ENCODE assay signal across 8 cellular contexts in genomic region chr17:7834554-7834890, GRCh38. TPM values are rescaled to one million over a fixed set of nuclear protein-coding genes. Genes with fewer than 3 reads are reported as not detected.
DNase-seq lines count a peak whose midpoint lies in the region; TF ChIP-seq lines count a peak whose summit lies in the region.

No MANE protein-coding gene starts in this region.

- H3K27ac Mint-ChIP-seq in Caco-2 (ENCODE audit: unreplicated experiment): peak overlapping the region; percentile 99

- H3K4me3 ChIP-seq in Caco-2 (ENCODE audit: low read depth, low read length): peak overlapping the region; percentile 61
- H3K4me3 ChIP-seq in LNCaP clone FGC (ENCODE audit: low read depth, low read length): peak overlapping the region; percentile 62
- H3K4me3 ChIP-seq in fibroblast of villous mesenchyme (ENCODE audit: low read depth, low read length): peak overlapping the region; percentile 80
- H3K4me3 ChIP-seq in neutrophil (ENCODE audit: low read depth in 1 of 2, low read length in 1 of 2): peak overlapping the region; percentile 93 to 98

- H3K4me1 ChIP-seq in Caco-2 (peaks cover 16% of the 10 kb centered on the region), neutrophil (ENCODE audit: control insufficient read depth in 1 of 2, insufficient read depth in 1 of 2, low read depth in 1 of 2, low read length in 1 of 2) (peaks cover 39 to 40% of the 10 kb centered on the region in 2 experiments)

- H3K27me3 Mint-ChIP-seq in Caco-2 (ENCODE audit: insufficient read depth, unreplicated experiment): no peaks in the 10 kb centered on the region

- DNase-seq in Caco-2: no peak
- no peak for DNase-seq in LNCaP clone FGC (ENCODE audit: low read depth)
- peak; percentile 77 for DNase-seq in activated T-cell treated with anti-CD3 and anti-CD28 coated beads, Interleukin-2, amount 50 U/mL, for 48 hours
- peak; percentile 62 for DNase-seq in fibroblast of villous mesenchyme (ENCODE audit: low read depth)
- no peak for DNase-seq in NCI-H1105 (lab: John Stamatoyannopoulos, UW)
- DNase-seq in ureter (ENCODE audit: low spot score): no peak
- DNase-seq in DMS153 (lab: John Stamatoyannopoulos, UW): no peak

- H3K9me3 ChIP-seq in Caco-2: no peaks in the 10 kb centered on the region
- H3K9me3 ChIP-seq in neutrophil: no peaks in the 10 kb centered on the region

- no peaks in the 10 kb centered on the region for H3K9me3 Mint-ChIP-seq in Caco-2 (ENCODE audit: unreplicated experiment)

- peaks cover 17% of the 10 kb centered on the region for H3K4me1 Mint-ChIP-seq in Caco-2 (ENCODE audit: low read depth, unreplicated experiment)

- peak overlapping the region; percentile 98 for H3K4me3 Mint-ChIP-seq in Caco-2 (ENCODE audit: unreplicated experiment)

- H3K36me3 ChIP-seq in Caco-2 (ENCODE audit: control insufficient read depth, insufficient read depth, low read length): no peaks in the 10 kb centered on the region
- H3K36me3 ChIP-seq in neutrophil: peaks cover 5% of the 10 kb centered on the region

- CTCF ChIA-PET in Caco-2 (lab: Charles Lee): interaction anchor here (1.3 to 1.6 kb wide), 4 partner anchors 10 to 90 kb away, joined by 6 to 12 read pairs (median 7); partner anchors contain the start of gene NAA38

- H3K27ac ChIP-seq in neutrophil: peak overlapping the region; percentile 97

- intact Hi-C loops in Caco-2 (cut with micrococcal nuclease; ENCODE audit: unreplicated experiment): no loop called here

- peaks cover 40% of the 10 kb centered on the region for H3K36me3 Mint-ChIP-seq in Caco-2 (ENCODE audit: insufficient read depth, unreplicated experiment)

- POLR2A ChIA-PET in Caco-2 (lab: Charles Lee): interaction anchor here (0.5 to 1.8 kb wide), 3 partner anchors 10 to 112 kb away, joined by 3 to 8 read pairs (median 7); partner anchors contain the start of gene NAA38

- TF ChIP-seq CTCF in Caco-2 (IDR thresholded peaks at IDR 0.05; ENCODE audit: insufficient read depth in 1 of 2, low read depth in 1 of 2, low read length in 1 of 2, severe bottlenecking in 1 of 2, unreplicated experiment in 1 of 2) (no peak), LNCaP clone FGC (IDR thresholded peaks at IDR 0.05; ENCODE audit: control insufficient read depth, extremely low read depth, insufficient read depth) (no peak), fibroblast of villous mesenchyme (IDR thresholded peaks at IDR 0.05; ENCODE audit: insufficient read depth, low read depth, low read length) (no peak), neutrophil (IDR thresholded peaks at IDR 0.05) (no peak)

- no TSS peak for BruUV-seq in Caco-2 (replicated peaks; lab: Mats Ljungman, UMichigan)

- H3K27me3 ChIP-seq in Caco-2 (replicated peaks; ENCODE audit: control insufficient read depth, insufficient read depth, low read length) (no peaks in the 10 kb centered on the region), neutrophil (peaks cover 3% of the 10 kb centered on the region)

RNA-seq across cellular contexts. Expression of gene KDM6B, which starts 0.5 kb away (rescaled TPM):
- total RNA-seq in Caco-2 (2022) (27.4 and 27.9 TPM in 2 replicates), fibroblast of villous mesenchyme (3.0 and 5.8 TPM in 2 replicates), ureter (31.8 TPM)

RNA-seq across cellular contexts. Expression of gene TMEM88, which starts 20.3 kb away (rescaled TPM):
- total RNA-seq in Caco-2 (2022): 2.5 and 3.2 TPM in 2 replicates
- 0.43 and 1.3 TPM in 2 replicates for total RNA-seq in fibroblast of villous mesenchyme
- total RNA-seq in ureter: 9.9 TPM

RNA-seq across cellular contexts. Expression of gene NAA38, which starts 22.8 kb away (rescaled TPM):
- total RNA-seq in Caco-2 (2022) (20.9 and 27.4 TPM in 2 replicates), fibroblast of villous mesenchyme (55.3 and 73.1 TPM in 2 replicates), ureter (98.6 TPM)

RNA-seq across cellular contexts. Expression of gene CYB5D1, which starts 23.3 kb away (rescaled TPM):
- total RNA-seq in Caco-2 (2022) (6.1 and 7.3 TPM in 2 replicates), fibroblast of villous mesenchyme (6.4 and 11.2 TPM in 2 replicates), ureter (15.7 TPM)

RNA-seq across cellular contexts. Expression of gene CHD3, which starts 54.1 kb away (rescaled TPM):
- total RNA-seq in Caco-2 (2022): 27.9 and 34.7 TPM in 2 replicates
- 103 and 111 TPM in 2 replicates for total RNA-seq in fibroblast of villous mesenchyme
- total RNA-seq in ureter: 225 TPM

Comparison
In these comparisons a context has a peak if more than half of its experiments do, and no peak if none do; other contexts are left out.
1. DNase-seq: peak in activated T-cell treated with anti-CD3 and anti-CD28 coated beads, Interleukin-2, amount 50 U/mL, for 48 hours (2 of 2) and fibroblast of villous mesenchyme (single experiment); none in Caco-2 (0 of 2), LNCaP clone FGC (single experiment), NCI-H1105 (single experiment), ureter (single experiment) and DMS153 (single experiment).
2. Peak in every context shown above with its lines, with median percentiles within 50 percentile points of each other: H3K4me3 ChIP-seq.